ENCODE assay signal across 10 cellular contexts in the genomic region with DNA sequence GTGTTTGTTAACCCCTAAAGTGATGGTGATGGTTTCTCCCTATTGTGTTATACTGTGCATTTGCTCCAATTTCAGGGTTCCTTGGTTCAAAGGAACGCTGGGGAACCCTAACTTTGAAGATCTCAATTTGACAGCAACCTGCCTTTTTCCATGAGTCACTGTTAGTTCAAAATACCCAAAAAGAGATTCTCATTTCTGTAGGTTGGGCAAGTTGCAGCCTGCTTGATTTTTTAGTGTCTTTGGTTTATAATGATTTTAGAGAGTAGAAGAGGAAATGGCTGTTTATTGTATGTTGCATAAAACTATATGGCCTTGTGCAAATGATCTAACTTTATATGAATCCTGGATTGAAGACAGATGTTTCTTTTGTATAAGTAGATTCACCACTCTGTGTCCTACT. TPM values are rescaled to one million over a fixed set of nuclear protein-coding genes. Genes with fewer than 3 reads are reported as not detected.
A peak's percentile ranks its signal among the peaks of the same experiment; 100 is the strongest.
DNase-seq lines count a peak whose midpoint lies in the region; ATAC-seq and TF ChIP-seq lines count a peak whose summit lies in the region.
"Had no signal": no experiment of that assay in that cellular context is flagged by ENCODE, and none has a peak within 500 bp of the region (broad histone marks: within the 10 kb centered on the region; RNA-seq: fewer than 3 reads in every experiment).

No MANE protein-coding gene starts in this region.

- H4K20me1 ChIP-seq in hepatocyte (ENCODE audit: insufficient read depth, poor library complexity, severe bottlenecking) = no peaks in the 10 kb centered on the region

- H3K27me3 ChIP-seq in hepatocyte (no peaks in the 10 kb centered on the region), tibial nerve (no peaks in the 10 kb centered on the region)

- peak overlapping the region; percentile 32 for H3K4me3 Mint-ChIP-seq in activated naive CD4-positive, alpha-beta T cell treated with anti-CD3 and anti-CD28 coated beads for 36 hours
- peak overlapping the region; percentile 73 for H3K4me3 Mint-ChIP-seq in T-helper 17 cell

- WGBS in hepatocyte (ENCODE audit: low lambda C conversion rate, missing lambda C conversion rate) = 86% methylated on average over 1 of the region's 1 CpG
- WGBS in tibial nerve, 2 donors = 57 to 63% methylated on average over 1 of the region's 1 CpG

- DNase-seq in activated naive CD4-positive, alpha-beta T cell treated with anti-CD3 and anti-CD28 coated beads for 36 hours = peak; percentile 22
- DNase-seq in activated naive CD4-positive, alpha-beta T cell treated with Interleukin-2 at 50 U/mL for 16 hours = no peak
- no peak for DNase-seq in T-helper 17 cell
- DNase-seq in hepatocyte (ENCODE audit: low spot score) = no peak
- DNase-seq in tibial nerve (ENCODE audit: low spot score in 2 of 2) = no peak
- no peak for DNase-seq in NCI-H1048 (lab: John Stamatoyannopoulos, UW)
- no peak for DNase-seq in kidney glomerular epithelial cell (lab: John Stamatoyannopoulos, UW)
- no peak for DNase-seq in medulla oblongata (ENCODE audit: extremely low spot score)
- DNase-seq: glutamatergic neuron, NCI-H146 had no signal

- CTCF ChIA-PET in activated naive CD4-positive, alpha-beta T cell treated with anti-CD3 and anti-CD28 coated beads for 36 hours (lab: Charles Lee) = no interaction called here

- H3K27ac Mint-ChIP-seq in activated naive CD4-positive, alpha-beta T cell treated with anti-CD3 and anti-CD28 coated beads for 36 hours = peak overlapping the region; percentile 72
- no peak overlapping the region for H3K27ac Mint-ChIP-seq in T-helper 17 cell

- no peak for TF ChIP-seq POLR2A in tibial nerve (IDR thresholded peaks at IDR 0.05)

- H3K27ac ChIP-seq in hepatocyte (peak overlapping the region; percentile 91), tibial nerve (peak overlapping the region in 3 of 4 donors; percentile 56 to 74 (median 69))

- TF ChIP-seq CTCF in hepatocyte (IDR thresholded peaks at IDR 0.05; ENCODE audit: poor library complexity) = no peak
- TF ChIP-seq CTCF in tibial nerve (IDR thresholded peaks at IDR 0.05) = no peak

- H3K4me2 ChIP-seq in hepatocyte = peak overlapping the region; percentile 59

- H3K9me2 ChIP-seq in hepatocyte (replicated peaks; ENCODE audit: insufficient read depth) = no peaks in the 10 kb centered on the region

- no peak for ATAC-seq in T-helper 17 cell

- H3K4me1 ChIP-seq in hepatocyte (ENCODE audit: insufficient read depth) (peaks cover 61% of the 10 kb centered on the region), tibial nerve (peaks cover 5 to 97% (median 65%) of the 10 kb centered on the region in 4 donors)

- no peaks in the 10 kb centered on the region for H3K36me3 Mint-ChIP-seq in activated naive CD4-positive, alpha-beta T cell treated with anti-CD3 and anti-CD28 coated beads for 36 hours (ENCODE audit: low read depth)
- H3K36me3 Mint-ChIP-seq in T-helper 17 cell (ENCODE audit: low read depth) = no peaks in the 10 kb centered on the region

- peaks cover 51% of the 10 kb centered on the region for H3K79me2 ChIP-seq in hepatocyte

- peaks cover 21% of the 10 kb centered on the region for H3K4me1 Mint-ChIP-seq in activated naive CD4-positive, alpha-beta T cell treated with anti-CD3 and anti-CD28 coated beads for 36 hours (ENCODE audit: low read depth)
- peaks cover 18% of the 10 kb centered on the region for H3K4me1 Mint-ChIP-seq in T-helper 17 cell

- no peaks in the 10 kb centered on the region for H3K9me3 Mint-ChIP-seq in activated naive CD4-positive, alpha-beta T cell treated with anti-CD3 and anti-CD28 coated beads for 36 hours

- no peaks in the 10 kb centered on the region for H3K27me3 Mint-ChIP-seq in activated naive CD4-positive, alpha-beta T cell treated with anti-CD3 and anti-CD28 coated beads for 36 hours (ENCODE audit: low read depth)
- H3K27me3 Mint-ChIP-seq in T-helper 17 cell = no peaks in the 10 kb centered on the region

- no peaks in the 10 kb centered on the region for H3K36me3 ChIP-seq in hepatocyte (replicated peaks; ENCODE audit: insufficient read depth, low read depth)
- H3K36me3 ChIP-seq in tibial nerve = no peaks in the 10 kb centered on the region

- H3K4me3 ChIP-seq in hepatocyte (no peak overlapping the region), tibial nerve (peak overlapping the region in 1 of 4 donors; percentile 0)

- intact Hi-C loops in activated naive CD4-positive, alpha-beta T cell treated with anti-CD3 and anti-CD28 coated beads for 36 hours (cut with micrococcal nuclease) = loop anchor here (1.0 kb wide), 4 partner anchors 22 to 943 kb away; a partner anchor contains a TSS

- H2AFZ ChIP-seq in hepatocyte = no peak overlapping the region

- H3K9me3 ChIP-seq in T-helper 17 cell (ENCODE audit: control insufficient read depth, low read length, poor library complexity, severe bottlenecking) = no peaks in the 10 kb centered on the region
- H3K9me3 ChIP-seq in hepatocyte (ENCODE audit: low read depth) = no peaks in the 10 kb centered on the region
- no peaks in the 10 kb centered on the region for H3K9me3 ChIP-seq in tibial nerve

- no peak for TF ChIP-seq EP300 in tibial nerve (IDR thresholded peaks at IDR 0.05)

RNA-seq across cellular contexts. Expression of a gene that starts 23.1 kb away (rescaled TPM):
- total RNA-seq in activated naive CD4-positive, alpha-beta T cell treated with anti-CD3 and anti-CD28 coated beads for 36 hours = under 1 TPM; 0.12 to 0.29 TPM
- 1 to 10 TPM; 2.0 to 3.5 TPM for total RNA-seq in T-helper 17 cell
- total RNA-seq in hepatocyte = 30.7 and 37.5 TPM in 2 replicates
- polyA plus RNA-seq in hepatocyte = 6.0 and 10.9 TPM in 2 replicates
- total RNA-seq in tibial nerve = 100 to 1,000 TPM in 1 of 4 donors, 10 to 100 TPM in 3; 50.7 to 123 (median 81.4) TPM
